In genomic region chr6:26439151-26439550, GRCh38 we compare ENCODE assay signal across 9 cellular contexts. TPM values are rescaled to one million over a fixed set of nuclear protein-coding genes. Genes with fewer than 3 reads are reported as not detected.
A peak's percentile ranks its signal among the peaks of the same experiment; 100 is the strongest.
DNase-seq lines count a peak whose midpoint lies in the region; ATAC-seq and TF ChIP-seq lines count a peak whose summit lies in the region.
"Had no signal": no experiment of that assay in that cellular context is flagged by ENCODE, and none has a peak within 500 bp of the region (broad histone marks: within the 10 kb centered on the region; RNA-seq: fewer than 3 reads in every experiment).

No MANE protein-coding gene starts in this region.

- ATAC-seq in naive B cell (ENCODE audit: low read depth in 2 of 2) (no peak), GM19467 (IDR thresholded peaks at IDR 0.05; ENCODE audit: unreplicated experiment) (no peak)

- no peak overlapping the region for H3K9ac ChIP-seq in BLaER1
- H3K9ac ChIP-seq in MM.1S (ENCODE audit: low read length): no peak overlapping the region

- H3K9me3 ChIP-seq in BLaER1 (peaks cover 11% of the 10 kb centered on the region), MM.1S (replicated peaks; ENCODE audit: insufficient read depth, low read length) (no peaks in the 10 kb centered on the region)

- H4K20me1 ChIP-seq in BLaER1: no peaks in the 10 kb centered on the region
- H4K20me1 ChIP-seq in MM.1S (ENCODE audit: insufficient read depth, low read length): no peaks in the 10 kb centered on the region

- DNase-seq in MM.1S (no peak), naive B cell (no peak), NCI-H510A treated with DMSO at 0.1 percent for 48 hours (lab: John Stamatoyannopoulos, UW) (no peak)
- DNase-seq in stimulated activated CD4-positive, alpha-beta T cell treated with anti-CD3 and anti-CD28 coated beads, Interleukin-4, amount 100 ng/mL, for 1 hour: no peak
- no peak for DNase-seq in stimulated activated CD4-positive, alpha-beta T cell treated with anti-CD3 and anti-CD28 coated beads, Interleukin-4, amount 100 ng/mL, for 4 hours
- DNase-seq: dermis blood vessel endothelial cell had no signal

- H3K27me3 Mint-ChIP-seq in brain (no peaks in the 10 kb centered on the region), naive B cell (no peaks in the 10 kb centered on the region)

- H2AFZ ChIP-seq in MM.1S (ENCODE audit: low read length): peak overlapping the region; percentile 89

- H3K79me2 ChIP-seq in MM.1S (ENCODE audit: low read length): no peaks in the 10 kb centered on the region

- peak overlapping the region in 4 of 5 experiments; percentile 87 to 98 (median 92) for H3K27ac Mint-ChIP-seq in brain
- peak overlapping the region in 5 of 6 donors; percentile 95 to 98 (median 96) for H3K27ac Mint-ChIP-seq in naive B cell

- H3K9me3 Mint-ChIP-seq in brain (peaks cover 4 to 10% (median 5%) of the 10 kb centered on the region in 5 experiments), naive B cell (peaks cover 4 to 7% (median 6%) of the 10 kb centered on the region in 7 donors)

- no peak overlapping the region for H3K27ac ChIP-seq in BLaER1
- peak overlapping the region; percentile 62; the same call in 1 of the 2 replicates for H3K27ac ChIP-seq in MM.1S (ENCODE audit: low read length)

- TF ChIP-seq CTCF in MM.1S (IDR thresholded peaks at IDR 0.05; ENCODE audit: low read length) (no peak), brain (conservative IDR thresholded peaks at IDR 0.05) (no peak)

- H3K4me1 ChIP-seq in BLaER1 (peaks cover 26% of the 10 kb centered on the region), MM.1S (ENCODE audit: low read length) (peaks cover 7% of the 10 kb centered on the region)

- no peaks in the 10 kb centered on the region for H3K27me3 ChIP-seq in BLaER1
- no peaks in the 10 kb centered on the region for H3K27me3 ChIP-seq in MM.1S (replicated peaks; ENCODE audit: insufficient read depth, low read length)

- H3K4me1 Mint-ChIP-seq in brain (peaks cover 16% of the 10 kb centered on the region), naive B cell (peaks cover 18 to 42% (median 24%) of the 10 kb centered on the region in 3 donors)

- H3K36me3 ChIP-seq in BLaER1 (peaks cover 11% of the 10 kb centered on the region), MM.1S (replicated peaks; ENCODE audit: insufficient read depth, low read length) (no peaks in the 10 kb centered on the region)

- H3F3A ChIP-seq in MM.1S (ENCODE audit: insufficient read depth, low read length): no peaks in the 10 kb centered on the region

- H3K4me3 ChIP-seq in BLaER1 (no peak overlapping the region), MM.1S (ENCODE audit: low read length) (no peak overlapping the region)

- H3K4me2 ChIP-seq in BLaER1 (peak overlapping the region; percentile 74; the same call in 1 of the 2 replicates), MM.1S (ENCODE audit: low read depth, low read length) (no peak overlapping the region)

- H3K36me3 Mint-ChIP-seq in brain (peaks cover 15% of the 10 kb centered on the region), naive B cell (peaks cover 3 to 9% of the 10 kb centered on the region in 2 donors)

- H3K4me3 Mint-ChIP-seq in brain (peak overlapping the region in 4 of 5 experiments; percentile 79 to 95 (median 87)), naive B cell (peak overlapping the region in 6 of 8 donors; percentile 93 to 100 (median 98))

- no peaks in the 10 kb centered on the region for H3K9me2 ChIP-seq in MM.1S (replicated peaks; ENCODE audit: insufficient read depth, low read length)

RNA-seq across cellular contexts. Expression of gene BTN3A3, which starts 1.2 kb away (rescaled TPM):
- polyA plus RNA-seq in brain (ENCODE audit: insufficient read depth, low read depth, low replicate concordance) (4.3 TPM), naive B cell (ENCODE audit: low read depth in 6 of 6) (10 to 100 TPM; 20.3 to 39.2 (median 27.3) TPM)

RNA-seq across cellular contexts. Expression of gene BTN2A1, which starts 18.6 kb away (rescaled TPM):
- polyA plus RNA-seq in brain (ENCODE audit: insufficient read depth, low read depth, low replicate concordance): 15.6 TPM
- polyA plus RNA-seq in naive B cell (ENCODE audit: low read depth in 6 of 6): 10 to 100 TPM in 5 of 6 donors, 1 to 10 TPM in 1; 8.4 to 21.4 (median 13.0) TPM

RNA-seq across cellular contexts. Expression of gene BTN3A1, which starts 37.1 kb away (rescaled TPM):
- 7.7 TPM for polyA plus RNA-seq in brain (ENCODE audit: insufficient read depth, low read depth, low replicate concordance)
- polyA plus RNA-seq in naive B cell (ENCODE audit: low read depth in 6 of 6): 10 to 100 TPM; 14.0 to 30.0 (median 19.2) TPM

RNA-seq across cellular contexts. Expression of gene BTN2A2, which starts 56.2 kb away (rescaled TPM):
- 6.6 TPM for polyA plus RNA-seq in brain (ENCODE audit: insufficient read depth, low read depth, low replicate concordance)
- polyA plus RNA-seq in naive B cell (ENCODE audit: low read depth in 6 of 6): 10 to 100 TPM; 37.9 to 63.8 (median 45.1) TPM
